ENCODE assay signal across 10 cellular contexts in genomic region chr7:2165610-2166594, GRCh38.
DNase-seq lines count a peak whose midpoint lies in the region; ATAC-seq and TF ChIP-seq lines count a peak whose summit lies in the region.
"Had no signal": no experiment of that assay in that cellular context is flagged by ENCODE, and none has a peak within 500 bp of the region (broad histone marks: within the 10 kb centered on the region; RNA-seq: fewer than 3 reads in every experiment).

No MANE protein-coding gene starts in this region.

- peak; percentile 87 for ATAC-seq in GM18868 (IDR thresholded peaks at IDR 0.05; ENCODE audit: unreplicated experiment)
- ATAC-seq: foreskin keratinocyte had no signal

- no peaks in the 10 kb centered on the region for H3K9me2 ChIP-seq in Karpas-422 (replicated peaks; ENCODE audit: insufficient read depth, low read length)

- DNase-seq in H7 = peak; percentile 45
- DNase-seq in Karpas-422 = peak; percentile 71
- peak; percentile 67 for DNase-seq in osteoblast (ENCODE audit: insufficient read length, low spot score, missing footprints)
- no peak for DNase-seq in occipital lobe (lab: John Stamatoyannopoulos, UW)
- DNase-seq in breast epithelium (ENCODE audit: low spot score in 2 of 2) = no peak
- DNase-seq in activated effector memory CD4-positive, alpha-beta T cell treated with anti-CD3 and anti-CD28 coated beads, Interleukin-2, amount 50 U/mL, for 16 hours = no peak
- DNase-seq in inferior parietal cortex (ENCODE audit: extremely low spot score) = no peak
- DNase-seq: foreskin keratinocyte had no signal

- TF ChIP-seq POLR2A in breast epithelium (IDR thresholded peaks at IDR 0.05) = no peak

- H3K4me2 ChIP-seq in Karpas-422 (ENCODE audit: low read depth, low read length, poor library complexity, severe bottlenecking) = peak overlapping the region; percentile 43
- no peak overlapping the region for H3K4me2 ChIP-seq in osteoblast (ENCODE audit: insufficient read depth, low read length)

- H3K4me3 ChIP-seq in H7 (ENCODE audit: insufficient read depth, low read depth, low read length) (no peak overlapping the region), Karpas-422 (ENCODE audit: low read length) (no peak overlapping the region), osteoblast (ENCODE audit: insufficient read depth, low read length) (no peak overlapping the region), breast epithelium (no peak overlapping the region)
- H3K4me3 ChIP-seq: ovary had no signal

- TF ChIP-seq CTCF in osteoblast (IDR thresholded peaks at IDR 0.05; ENCODE audit: extremely low read depth, low read depth, low read length) (no peak), breast epithelium (IDR thresholded peaks at IDR 0.05) (no peak)

- H3K9ac ChIP-seq in Karpas-422 (ENCODE audit: low read length) = peak overlapping the region; percentile 40

- H3K27ac ChIP-seq in Karpas-422 (ENCODE audit: low read length) = peak overlapping the region; percentile 52
- H3K27ac ChIP-seq in osteoblast (ENCODE audit: low read depth, low read length) = no peak overlapping the region
- peak overlapping the region in 1 of 2 donors; percentile 44 for H3K27ac ChIP-seq in breast epithelium
- H3K27ac ChIP-seq: foreskin keratinocyte, ovary had no signal

- H3K9me3 ChIP-seq in Karpas-422 (ENCODE audit: low read length) = no peaks in the 10 kb centered on the region
- no peaks in the 10 kb centered on the region for H3K9me3 ChIP-seq in osteoblast (ENCODE audit: low read depth, low read length)
- H3K9me3 ChIP-seq in breast epithelium = no peaks in the 10 kb centered on the region
- H3K9me3 ChIP-seq: ovary had no signal

- intact Hi-C loops in breast epithelium (cut with DNase I; ENCODE audit: low total_unique reads) = no loop called here

- H4K20me1 ChIP-seq in Karpas-422 (ENCODE audit: insufficient read depth, low read depth, low read length) (no peaks in the 10 kb centered on the region), osteoblast (ENCODE audit: insufficient read depth, low read length) (peaks cover 18% of the 10 kb centered on the region)

- H3K36me3 ChIP-seq in H7 (replicated peaks; ENCODE audit: control insufficient read depth, insufficient read depth, low read length) = peaks cover 2% of the 10 kb centered on the region
- H3K36me3 ChIP-seq in Karpas-422 (ENCODE audit: insufficient read depth, low read length) = no peaks in the 10 kb centered on the region
- no peaks in the 10 kb centered on the region for H3K36me3 ChIP-seq in osteoblast (ENCODE audit: insufficient read depth, low read length)
- H3K36me3 ChIP-seq in breast epithelium = no peaks in the 10 kb centered on the region
- H3K36me3 ChIP-seq: ovary had no signal

- H2AFZ ChIP-seq in Karpas-422 (ENCODE audit: low read length) (no peak overlapping the region), osteoblast (ENCODE audit: low read length) (no peak overlapping the region)

- H3K27me3 ChIP-seq in H7 (ENCODE audit: control insufficient read depth, insufficient read depth, low read length) (no peaks in the 10 kb centered on the region), Karpas-422 (ENCODE audit: low read length) (no peaks in the 10 kb centered on the region), osteoblast (ENCODE audit: insufficient read depth, low read length) (no peaks in the 10 kb centered on the region), breast epithelium (no peaks in the 10 kb centered on the region)
- H3K27me3 ChIP-seq: foreskin keratinocyte, ovary had no signal

- H3K79me2 ChIP-seq in Karpas-422 (ENCODE audit: low read length) = peaks cover 7% of the 10 kb centered on the region; the same call in 1 of the 2 replicates
- no peaks in the 10 kb centered on the region for H3K79me2 ChIP-seq in osteoblast (ENCODE audit: insufficient read depth, low read length)

- peaks cover 17% of the 10 kb centered on the region for H3K4me1 ChIP-seq in Karpas-422 (ENCODE audit: low read length)
- H3K4me1 ChIP-seq in osteoblast (ENCODE audit: insufficient read depth, low read length) = no peaks in the 10 kb centered on the region
- H3K4me1 ChIP-seq in breast epithelium = no peaks in the 10 kb centered on the region

Comparison
In these comparisons a context has a peak if more than half of its experiments do, and no peak if none do; other contexts are left out.
1. DNase-seq: peak in H7 (single experiment), Karpas-422 (single experiment) and osteoblast (single experiment); none in occipital lobe (single experiment), breast epithelium (0 of 2), activated effector memory CD4-positive, alpha-beta T cell treated with anti-CD3 and anti-CD28 coated beads, Interleukin-2, amount 50 U/mL, for 16 hours (single experiment) and inferior parietal cortex (single experiment).